ENCODE assay signal across 17 cellular contexts in genomic region chr4:20320232-20320631, GRCh38.
"Had no signal": no experiment of that assay in that cellular context is flagged by ENCODE, and none has a peak within 500 bp of the region (broad histone marks: within the 10 kb centered on the region; RNA-seq: fewer than 3 reads in every experiment).

No MANE protein-coding gene starts in this region.

- ATAC-seq: activated CD4-positive, alpha-beta T cell treated with anti-CD3 and anti-CD28 coated beads for 36 hours; left ventricle myocardium superior; right lobe of liver had no signal

- H3K36me3 ChIP-seq: right lobe of liver, SJCRH30, spleen, suprapubic skin had no signal

- H3K4me1 ChIP-seq: right lobe of liver, SJCRH30, suprapubic skin had no signal

- DNase-seq: activated CD4-positive, alpha-beta memory T cell treated with anti-CD3 and anti-CD28 coated beads, Interleukin-2, amount 10 ng/mL, durations not matched to agents 7 days and 5 days; activated CD4-positive, alpha-beta T cell treated with anti-CD3 and anti-CD28 coated beads for 36 hours; activated CD8-positive, alpha-beta memory T cell treated with anti-CD3 and anti-CD28 coated beads, Interleukin-2, amount 50 U/mL, for 4 hours; activated naive CD4-positive, alpha-beta T cell; cerebellar nuclear complex; dermis blood vessel endothelial cell; foreskin fibroblast; head of caudate nucleus; left ventricle myocardium superior; naive B cell; right lobe of liver; SJCRH30; spleen; stimulated activated CD4-positive, alpha-beta T cell treated with anti-CD3 and anti-CD28 coated beads, Interleukin-1b, Interleukin-23, amount 100 ng/mL, for 48 hours; stimulated activated naive CD4-positive, alpha-beta T cell had no signal

- H3K27me3 ChIP-seq: right lobe of liver, SJCRH30, spleen, suprapubic skin had no signal

- H3K4me3 ChIP-seq: right lobe of liver, SJCRH30, spleen, suprapubic skin had no signal

- H3K9me3 ChIP-seq: right lobe of liver, SJCRH30, spleen, suprapubic skin had no signal

- H3K27ac ChIP-seq: right lobe of liver, SJCRH30, spleen, suprapubic skin, VCaP had no signal
